Comparison of ENCODE assay signal across 9 cellular contexts in the genomic region with DNA sequence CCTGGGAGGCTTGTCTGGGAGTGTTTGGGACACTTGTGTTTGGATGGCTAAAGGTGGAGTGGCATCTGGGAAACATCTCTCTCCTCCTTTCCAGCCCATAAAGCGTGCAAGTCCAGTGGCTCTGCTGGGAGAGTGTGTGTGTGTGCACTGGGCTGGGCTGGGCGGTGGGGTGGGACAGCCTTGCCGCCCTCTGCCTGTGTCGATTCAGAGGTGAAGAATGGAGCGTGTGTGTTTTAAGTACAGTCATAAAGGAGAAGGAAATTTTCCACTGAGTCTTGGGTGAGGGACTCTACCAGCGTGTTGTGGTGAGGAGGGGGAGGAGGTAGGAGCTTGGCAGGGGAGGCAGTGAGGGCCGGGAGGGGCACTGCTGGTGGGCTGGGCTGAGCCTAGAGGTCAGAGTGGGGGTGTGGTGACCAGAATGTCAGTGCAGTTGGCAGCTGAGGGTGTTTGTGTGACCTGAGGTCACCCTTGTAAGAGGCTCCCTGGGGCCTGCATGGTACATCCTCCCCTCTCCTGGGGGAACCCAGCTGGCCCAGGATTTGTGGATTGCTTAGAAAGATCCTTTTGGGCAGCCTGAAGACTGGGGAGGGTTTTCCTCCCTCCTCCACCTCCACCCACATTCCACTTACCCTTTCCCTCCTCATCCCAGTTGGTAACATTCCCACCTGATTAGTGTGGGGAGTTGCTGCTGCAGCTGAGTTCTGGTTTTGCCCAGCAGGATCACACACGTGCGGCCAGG. TPM values are rescaled to one million over a fixed set of nuclear protein-coding genes. Genes with fewer than 3 reads are reported as not detected.
DNase-seq lines count a peak whose midpoint lies in the region; ATAC-seq, FAIRE-seq and TF ChIP-seq lines count a peak whose summit lies in the region.
"Had no signal": no experiment of that assay in that cellular context is flagged by ENCODE, and none has a peak within 500 bp of the region (broad histone marks: within the 10 kb centered on the region; RNA-seq: fewer than 3 reads in every experiment).

No MANE protein-coding gene starts in this region.

- 28% methylated on average over 9 of the region's 9 CpGs for WGBS in liver
- 36 to 38% methylated on average over 9 of the region's 9 CpGs for WGBS in testis, 2 donors

- FAIRE-seq in GM12891 (lab: Jason Lieb, UNC), result no peak

- TF ChIP-seq POLR2A in testis (IDR thresholded peaks at IDR 0.05) (no peak), GM12891 (IDR thresholded peaks at IDR 0.05; ENCODE audit: low read depth, low read length) (no peak)

- ATAC-seq in GM19455 (IDR thresholded peaks at IDR 0.05; ENCODE audit: unreplicated experiment), result no peak

- H3K27ac ChIP-seq in coronary artery (peak overlapping the region; percentile 87 to 93), liver (ENCODE audit: low read depth in 1 of 2, low read length in 2 of 2) (peak overlapping the region in 1 of 2 donors; percentile 47), testis (peak overlapping the region; percentile 67 to 80)

- no peaks in the 10 kb centered on the region for H3K9me3 ChIP-seq in liver (ENCODE audit: control insufficient read depth in 4 of 4, low read length in 3 of 4)
- H3K9me3 ChIP-seq in testis, result no peaks in the 10 kb centered on the region

- TF ChIP-seq RAD21 in liver (IDR thresholded peaks at IDR 0.05), result no peak

- no peak for TF ChIP-seq CTCF in coronary artery (IDR thresholded peaks at IDR 0.05)
- TF ChIP-seq CTCF in liver (IDR thresholded peaks at IDR 0.05; ENCODE audit: low read depth, low read length, missing input control), result no peak
- TF ChIP-seq CTCF in testis (IDR thresholded peaks at IDR 0.05), result no peak

- peaks cover under 1 to 39% (median 24%) of the 10 kb centered on the region in 4 donors for H3K4me1 ChIP-seq in liver (ENCODE audit: control insufficient read depth in 4 of 4, insufficient read depth in 4 of 4, low read length in 3 of 4)
- H3K4me1 ChIP-seq in testis, result peaks cover 26% of the 10 kb centered on the region

- H3K36me3 ChIP-seq in liver (ENCODE audit: control insufficient read depth in 4 of 4, insufficient read depth in 3 of 4, low read depth in 1 of 4, low read length in 3 of 4) (no peaks in the 10 kb centered on the region), testis (ENCODE audit: low read depth, missing control alignments) (no peaks in the 10 kb centered on the region)

- H3K27me3 ChIP-seq in liver (ENCODE audit: control insufficient read depth in 4 of 4, insufficient read depth in 4 of 4, low read length in 3 of 4), result no peaks in the 10 kb centered on the region
- no peaks in the 10 kb centered on the region for H3K27me3 ChIP-seq in testis

- intact Hi-C loops in testis (cut with DNase I; ENCODE audit: low total_unique reads), result loop anchor here (5.0 kb wide), 1 partner anchor 189 kb away; no protein-coding TSS in a partner anchor

- DNase-seq in LHCN-M2 (ENCODE audit: low read depth), result peak; percentile 27
- no peak for DNase-seq in coronary artery (ENCODE audit: low spot score)
- DNase-seq in testis, result no peak
- no peak for DNase-seq in germinal center (ENCODE audit: low spot score)
- DNase-seq in NOMO-1 treated with dmso at 0.1 percent for 144 hours (lab: John Stamatoyannopoulos, UW; ENCODE audit: unreplicated experiment), result no peak
- no peak for DNase-seq in GM12891 (ENCODE audit: insufficient read length, low spot score)
- DNase-seq: activated naive CD8-positive, alpha-beta T cell treated with anti-CD3 and anti-CD28 coated beads, Interleukin-2, amount 10 ng/mL, durations not matched to agents 7 days and 5 days had no signal

- H3K4me3 ChIP-seq in coronary artery (peak overlapping the region; percentile 94), liver (ENCODE audit: low read depth in 1 of 3, low read length in 3 of 3) (peak overlapping the region in 2 of 3 donors; percentile 61 to 76), testis (peak overlapping the region; percentile 83 to 90)

- peak overlapping the region in 1 of 2 donors; percentile 68 for H3K9ac ChIP-seq in liver (ENCODE audit: low read depth in 1 of 2, low read length in 2 of 2)

TF ChIP-seq in liver, 16 proteins besides CTCF, POLR2A, EP300 and RAD21:
- TF ChIP-seq TAF1 (conservative IDR thresholded peaks at IDR 0.05) (no peak), NR2F2 (IDR thresholded peaks at IDR 0.05) (peak; percentile 25), FOXA2 (IDR thresholded peaks at IDR 0.05) (no peak), RXRA (IDR thresholded peaks at IDR 0.05) (peak in 1 of 2 donors; percentile 4)

TF ChIP-seq in GM12891, 5 proteins besides CTCF, POLR2A, EP300 and RAD21:
- no peak for TF ChIP-seq SPI1 (IDR thresholded peaks at IDR 0.05; ENCODE audit: low read depth, low read length)
- TF ChIP-seq PAX5 (IDR thresholded peaks at IDR 0.05; ENCODE audit: insufficient read depth, low read length, severe bottlenecking), result no peak
- no peak for TF ChIP-seq TAF1 (IDR thresholded peaks at IDR 0.05; ENCODE audit: low read depth, low read length)
- TF ChIP-seq POLR2AphosphoS5 (IDR thresholded peaks at IDR 0.05; ENCODE audit: low read depth, low read length), result no peak

RNA-seq across cellular contexts. Expression of gene TIMP3, which starts 1.7 kb away (rescaled TPM):
- total RNA-seq in LHCN-M2 (2014; rRNA removed), result 19.6 and 41.0 TPM in 2 replicates
- 11.9 TPM for polyA plus RNA-seq in LHCN-M2 (2012)
- 10 to 100 TPM; 28.0 to 44.0 TPM for total RNA-seq in liver
- polyA plus RNA-seq in liver, result 10 to 100 TPM; 30.7 to 31.7 TPM
- total RNA-seq in testis, result 100 to 1,000 TPM; 200 to 201 TPM
- polyA plus RNA-seq in testis (ENCODE audit: insufficient read depth, low read depth, low replicate concordance), result 214 TPM
- polyA plus RNA-seq in GM12891 (2012; ENCODE audit: low read depth, missing spikeins), result not detected
